In the genomic region with DNA sequence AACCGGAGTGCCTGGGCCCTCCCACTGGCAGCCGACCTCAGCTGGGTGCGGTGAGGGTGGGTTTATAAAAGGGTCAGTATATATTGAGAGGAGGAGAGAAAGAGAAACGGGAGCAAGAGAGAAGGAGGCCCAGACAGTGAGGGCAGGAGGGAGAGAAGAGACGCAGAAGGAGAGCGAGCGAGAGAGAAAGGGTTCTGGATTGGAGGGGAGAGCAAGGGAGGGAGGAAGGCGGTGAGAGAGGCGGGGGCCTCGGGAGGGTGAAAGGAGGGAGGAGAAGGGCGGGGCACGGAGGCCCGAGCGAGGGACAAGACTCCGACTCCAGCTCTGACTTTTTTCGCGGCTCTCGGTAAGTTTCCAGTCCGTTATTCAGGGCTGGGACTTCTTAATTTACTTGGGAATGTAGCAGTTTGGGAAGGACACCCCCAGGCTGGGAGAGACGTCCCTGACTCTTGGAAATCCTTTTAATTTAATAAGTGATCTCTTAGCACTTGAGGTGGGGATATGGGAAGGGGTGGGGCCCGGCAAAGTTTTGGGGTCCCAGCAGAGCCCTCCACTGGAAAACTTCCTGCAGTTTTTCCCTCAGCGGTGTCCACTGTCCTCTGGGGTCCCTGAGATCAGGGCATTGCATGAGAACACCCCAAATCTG, we compare ENCODE assay signal across 1 cellular context.
TF ChIP-seq lines count a peak whose summit lies in the region.

A gene with protein sequence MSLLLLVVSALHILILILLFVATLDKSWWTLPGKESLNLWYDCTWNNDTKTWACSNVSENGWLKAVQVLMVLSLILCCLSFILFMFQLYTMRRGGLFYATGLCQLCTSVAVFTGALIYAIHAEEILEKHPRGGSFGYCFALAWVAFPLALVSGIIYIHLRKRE (plus strand): TSS at position 288 of the 646 bp plus-strand sequence. CDS start 1,293 bp downstream, outside the sequence.

TF ChIP-seq in GM23338, 12 proteins besides CTCF, POLR2A, EP300 and RAD21 (continued from another document):
- TF ChIP-seq, protein P1, sequence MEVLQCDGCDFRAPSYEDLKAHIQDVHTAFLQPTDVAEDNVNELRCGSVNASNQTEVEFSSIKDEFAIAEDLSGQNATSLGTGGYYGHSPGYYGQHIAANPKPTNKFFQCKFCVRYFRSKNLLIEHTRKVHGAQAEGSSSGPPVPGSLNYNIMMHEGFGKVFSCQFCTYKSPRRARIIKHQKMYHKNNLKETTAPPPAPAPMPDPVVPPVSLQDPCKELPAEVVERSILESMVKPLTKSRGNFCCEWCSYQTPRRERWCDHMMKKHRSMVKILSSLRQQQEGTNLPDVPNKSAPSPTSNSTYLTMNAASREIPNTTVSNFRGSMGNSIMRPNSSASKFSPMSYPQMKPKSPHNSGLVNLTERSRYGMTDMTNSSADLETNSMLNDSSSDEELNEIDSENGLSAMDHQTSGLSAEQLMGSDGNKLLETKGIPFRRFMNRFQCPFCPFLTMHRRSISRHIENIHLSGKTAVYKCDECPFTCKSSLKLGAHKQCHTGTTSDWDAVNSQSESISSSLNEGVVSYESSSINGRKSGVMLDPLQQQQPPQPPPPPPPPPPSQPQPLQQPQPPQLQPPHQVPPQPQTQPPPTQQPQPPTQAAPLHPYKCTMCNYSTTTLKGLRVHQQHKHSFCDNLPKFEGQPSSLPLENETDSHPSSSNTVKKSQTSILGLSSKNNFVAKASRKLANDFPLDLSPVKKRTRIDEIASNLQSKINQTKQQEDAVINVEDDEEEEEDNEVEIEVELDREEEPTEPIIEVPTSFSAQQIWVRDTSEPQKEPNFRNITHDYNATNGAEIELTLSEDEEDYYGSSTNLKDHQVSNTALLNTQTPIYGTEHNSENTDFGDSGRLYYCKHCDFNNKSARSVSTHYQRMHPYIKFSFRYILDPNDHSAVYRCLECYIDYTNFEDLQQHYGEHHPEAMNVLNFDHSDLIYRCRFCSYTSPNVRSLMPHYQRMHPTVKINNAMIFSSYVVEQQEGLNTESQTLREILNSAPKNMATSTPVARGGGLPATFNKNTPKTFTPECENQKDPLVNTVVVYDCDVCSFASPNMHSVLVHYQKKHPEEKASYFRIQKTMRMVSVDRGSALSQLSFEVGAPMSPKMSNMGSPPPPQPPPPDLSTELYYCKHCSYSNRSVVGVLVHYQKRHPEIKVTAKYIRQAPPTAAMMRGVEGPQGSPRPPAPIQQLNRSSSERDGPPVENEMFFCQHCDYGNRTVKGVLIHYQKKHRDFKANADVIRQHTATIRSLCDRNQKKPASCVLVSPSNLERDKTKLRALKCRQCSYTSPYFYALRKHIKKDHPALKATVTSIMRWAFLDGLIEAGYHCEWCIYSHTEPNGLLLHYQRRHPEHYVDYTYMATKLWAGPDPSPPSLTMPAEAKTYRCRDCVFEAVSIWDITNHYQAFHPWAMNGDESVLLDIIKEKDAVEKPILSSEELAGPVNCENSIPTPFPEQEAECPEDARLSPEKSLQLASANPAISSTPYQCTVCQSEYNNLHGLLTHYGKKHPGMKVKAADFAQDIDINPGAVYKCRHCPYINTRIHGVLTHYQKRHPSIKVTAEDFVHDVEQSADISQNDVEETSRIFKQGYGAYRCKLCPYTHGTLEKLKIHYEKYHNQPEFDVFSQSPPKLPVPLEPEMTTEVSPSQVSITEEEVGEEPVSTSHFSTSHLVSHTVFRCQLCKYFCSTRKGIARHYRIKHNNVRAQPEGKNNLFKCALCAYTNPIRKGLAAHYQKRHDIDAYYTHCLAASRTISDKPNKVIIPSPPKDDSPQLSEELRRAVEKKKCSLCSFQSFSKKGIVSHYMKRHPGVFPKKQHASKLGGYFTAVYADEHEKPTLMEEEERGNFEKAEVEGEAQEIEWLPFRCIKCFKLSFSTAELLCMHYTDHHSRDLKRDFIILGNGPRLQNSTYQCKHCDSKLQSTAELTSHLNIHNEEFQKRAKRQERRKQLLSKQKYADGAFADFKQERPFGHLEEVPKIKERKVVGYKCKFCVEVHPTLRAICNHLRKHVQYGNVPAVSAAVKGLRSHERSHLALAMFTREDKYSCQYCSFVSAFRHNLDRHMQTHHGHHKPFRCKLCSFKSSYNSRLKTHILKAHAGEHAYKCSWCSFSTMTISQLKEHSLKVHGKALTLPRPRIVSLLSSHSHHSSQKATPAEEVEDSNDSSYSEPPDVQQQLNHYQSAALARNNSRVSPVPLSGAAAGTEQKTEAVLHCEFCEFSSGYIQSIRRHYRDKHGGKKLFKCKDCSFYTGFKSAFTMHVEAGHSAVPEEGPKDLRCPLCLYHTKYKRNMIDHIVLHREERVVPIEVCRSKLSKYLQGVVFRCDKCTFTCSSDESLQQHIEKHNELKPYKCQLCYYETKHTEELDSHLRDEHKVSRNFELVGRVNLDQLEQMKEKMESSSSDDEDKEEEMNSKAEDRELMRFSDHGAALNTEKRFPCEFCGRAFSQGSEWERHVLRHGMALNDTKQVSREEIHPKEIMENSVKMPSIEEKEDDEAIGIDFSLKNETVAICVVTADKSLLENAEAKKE (CRISPR knock-in tag; IDR thresholded peaks at IDR 0.05) = no peak
- TF ChIP-seq, protein P2, sequence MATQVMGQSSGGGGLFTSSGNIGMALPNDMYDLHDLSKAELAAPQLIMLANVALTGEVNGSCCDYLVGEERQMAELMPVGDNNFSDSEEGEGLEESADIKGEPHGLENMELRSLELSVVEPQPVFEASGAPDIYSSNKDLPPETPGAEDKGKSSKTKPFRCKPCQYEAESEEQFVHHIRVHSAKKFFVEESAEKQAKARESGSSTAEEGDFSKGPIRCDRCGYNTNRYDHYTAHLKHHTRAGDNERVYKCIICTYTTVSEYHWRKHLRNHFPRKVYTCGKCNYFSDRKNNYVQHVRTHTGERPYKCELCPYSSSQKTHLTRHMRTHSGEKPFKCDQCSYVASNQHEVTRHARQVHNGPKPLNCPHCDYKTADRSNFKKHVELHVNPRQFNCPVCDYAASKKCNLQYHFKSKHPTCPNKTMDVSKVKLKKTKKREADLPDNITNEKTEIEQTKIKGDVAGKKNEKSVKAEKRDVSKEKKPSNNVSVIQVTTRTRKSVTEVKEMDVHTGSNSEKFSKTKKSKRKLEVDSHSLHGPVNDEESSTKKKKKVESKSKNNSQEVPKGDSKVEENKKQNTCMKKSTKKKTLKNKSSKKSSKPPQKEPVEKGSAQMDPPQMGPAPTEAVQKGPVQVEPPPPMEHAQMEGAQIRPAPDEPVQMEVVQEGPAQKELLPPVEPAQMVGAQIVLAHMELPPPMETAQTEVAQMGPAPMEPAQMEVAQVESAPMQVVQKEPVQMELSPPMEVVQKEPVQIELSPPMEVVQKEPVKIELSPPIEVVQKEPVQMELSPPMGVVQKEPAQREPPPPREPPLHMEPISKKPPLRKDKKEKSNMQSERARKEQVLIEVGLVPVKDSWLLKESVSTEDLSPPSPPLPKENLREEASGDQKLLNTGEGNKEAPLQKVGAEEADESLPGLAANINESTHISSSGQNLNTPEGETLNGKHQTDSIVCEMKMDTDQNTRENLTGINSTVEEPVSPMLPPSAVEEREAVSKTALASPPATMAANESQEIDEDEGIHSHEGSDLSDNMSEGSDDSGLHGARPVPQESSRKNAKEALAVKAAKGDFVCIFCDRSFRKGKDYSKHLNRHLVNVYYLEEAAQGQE (IDR thresholded peaks at IDR 0.05; ENCODE audit: unreplicated experiment) = no peak
- no peak for TF ChIP-seq ZNF331 (CRISPR knock-in tag; IDR thresholded peaks at IDR 0.05; ENCODE audit: low read depth)
- TF ChIP-seq, protein P3, sequence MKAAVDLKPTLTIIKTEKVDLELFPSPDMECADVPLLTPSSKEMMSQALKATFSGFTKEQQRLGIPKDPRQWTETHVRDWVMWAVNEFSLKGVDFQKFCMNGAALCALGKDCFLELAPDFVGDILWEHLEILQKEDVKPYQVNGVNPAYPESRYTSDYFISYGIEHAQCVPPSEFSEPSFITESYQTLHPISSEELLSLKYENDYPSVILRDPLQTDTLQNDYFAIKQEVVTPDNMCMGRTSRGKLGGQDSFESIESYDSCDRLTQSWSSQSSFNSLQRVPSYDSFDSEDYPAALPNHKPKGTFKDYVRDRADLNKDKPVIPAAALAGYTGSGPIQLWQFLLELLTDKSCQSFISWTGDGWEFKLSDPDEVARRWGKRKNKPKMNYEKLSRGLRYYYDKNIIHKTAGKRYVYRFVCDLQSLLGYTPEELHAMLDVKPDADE (IDR thresholded peaks at IDR 0.05) = no peak
